ENCODE assay signal across 1 cellular context in the genomic region with DNA sequence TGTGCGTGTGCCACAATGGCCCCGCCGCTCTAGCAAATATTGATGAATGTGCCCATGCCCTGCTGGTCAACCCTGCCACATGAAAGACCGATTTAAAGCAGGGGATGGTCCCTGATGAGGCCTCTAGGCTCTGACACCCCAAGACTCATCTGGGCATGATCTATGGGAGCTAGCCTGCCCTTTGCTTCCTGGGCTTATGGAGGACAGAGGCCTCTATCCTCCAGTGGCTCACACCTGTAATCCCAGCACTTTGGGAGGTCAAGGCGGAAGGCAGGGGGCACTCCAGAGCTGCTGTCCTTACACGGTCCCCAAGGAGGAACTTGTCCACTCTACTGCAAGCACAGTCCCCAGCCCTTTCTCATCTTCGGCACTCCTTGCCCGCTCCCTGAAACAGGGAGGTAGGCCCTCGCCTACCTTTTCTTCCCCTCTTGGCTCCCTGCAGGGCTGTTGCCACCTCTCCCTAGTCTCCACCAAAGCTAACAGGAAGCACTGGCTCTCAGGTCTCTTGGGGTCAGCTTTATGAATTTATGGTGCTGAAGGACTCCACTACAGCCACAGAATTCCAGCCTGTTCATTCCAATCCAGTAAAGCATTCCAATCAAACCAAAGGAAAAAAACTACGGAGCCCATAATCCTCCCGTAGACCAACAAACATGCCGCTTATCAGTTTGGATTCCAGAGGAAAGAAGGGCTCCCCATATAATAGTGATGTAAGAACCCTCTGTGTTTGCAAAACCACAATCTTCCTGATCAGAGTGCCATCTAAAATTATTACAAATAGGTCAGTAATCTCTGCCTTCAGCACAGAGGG.
TF ChIP-seq lines count a peak whose summit lies in the region.

No MANE protein-coding gene starts in this region.

TF ChIP-seq in HepG2, 621 proteins besides CTCF, POLR2A, EP300 and RAD21 (continued from another document and continues in another):
- TF ChIP-seq ZSCAN25 (CRISPR knock-in tag; IDR thresholded peaks at IDR 0.05) (no peak; the same call in 1 of the 2 replicates), ZNF598 (CRISPR knock-in tag; IDR thresholded peaks at IDR 0.05; ENCODE audit: borderline replicate concordance) (no peak), CBX1 (IDR thresholded peaks at IDR 0.05; ENCODE audit: low read depth) (no peak), ZSCAN21 (CRISPR knock-in tag; IDR thresholded peaks at IDR 0.05; ENCODE audit: borderline replicate concordance) (peak; percentile 37; the same call in 1 of the 2 replicates), MEIS1 (CRISPR knock-in tag; IDR thresholded peaks at IDR 0.05; ENCODE audit: borderline replicate concordance) (no peak), MAFF (IDR thresholded peaks at IDR 0.05; ENCODE audit: low read depth, low read length) (no peak), TBL1XR1 (IDR thresholded peaks at IDR 0.05; ENCODE audit: borderline replicate concordance, low read length, partially characterized antibody) (no peak), AGO2 (optimal IDR thresholded peaks at IDR 0.05; ENCODE audit: low read depth, low read length) (no peak), ZNF460 (CRISPR knock-in tag; IDR thresholded peaks at IDR 0.05; ENCODE audit: borderline replicate concordance) (no peak), KLF13 (CRISPR knock-in tag; IDR thresholded peaks at IDR 0.05) (no peak), ZNF350 (CRISPR knock-in tag; IDR thresholded peaks at IDR 0.05; ENCODE audit: borderline replicate concordance, low read depth) (peak; percentile 87), CEBPG (CRISPR knock-in tag; IDR thresholded peaks at IDR 0.05) (peak; percentile 90), ZSCAN30 (CRISPR knock-in tag; IDR thresholded peaks at IDR 0.05) (no peak), ZNF709 (CRISPR knock-in tag; IDR thresholded peaks at IDR 0.05) (no peak), CBFB (CRISPR knock-in tag; IDR thresholded peaks at IDR 0.05) (no peak), FOXA1 (IDR thresholded peaks at IDR 0.05) (no peak), FOXA1 (CRISPR knock-in tag; IDR thresholded peaks at IDR 0.05) (0 out of 2 replicates have a peak, but pooled peaks have one; percentile 12), ATRX (CRISPR knock-in tag; IDR thresholded peaks at IDR 0.05; ENCODE audit: borderline replicate concordance) (no peak), ZNF3 (CRISPR knock-in tag; IDR thresholded peaks at IDR 0.05) (no peak), ZSCAN29 (CRISPR knock-in tag; conservative IDR thresholded peaks at IDR 0.05) (peak; percentile 68; the same call in 1 of the 2 replicates), HOXD1 (CRISPR knock-in tag; IDR thresholded peaks at IDR 0.05) (no peak)
- TF ChIP-seq, protein P1, sequence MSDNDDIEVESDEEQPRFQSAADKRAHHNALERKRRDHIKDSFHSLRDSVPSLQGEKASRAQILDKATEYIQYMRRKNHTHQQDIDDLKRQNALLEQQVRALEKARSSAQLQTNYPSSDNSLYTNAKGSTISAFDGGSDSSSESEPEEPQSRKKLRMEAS (IDR thresholded peaks at IDR 0.05) = peak; percentile 51; the same call in 1 of the 2 replicates
- TF ChIP-seq, protein P2, sequence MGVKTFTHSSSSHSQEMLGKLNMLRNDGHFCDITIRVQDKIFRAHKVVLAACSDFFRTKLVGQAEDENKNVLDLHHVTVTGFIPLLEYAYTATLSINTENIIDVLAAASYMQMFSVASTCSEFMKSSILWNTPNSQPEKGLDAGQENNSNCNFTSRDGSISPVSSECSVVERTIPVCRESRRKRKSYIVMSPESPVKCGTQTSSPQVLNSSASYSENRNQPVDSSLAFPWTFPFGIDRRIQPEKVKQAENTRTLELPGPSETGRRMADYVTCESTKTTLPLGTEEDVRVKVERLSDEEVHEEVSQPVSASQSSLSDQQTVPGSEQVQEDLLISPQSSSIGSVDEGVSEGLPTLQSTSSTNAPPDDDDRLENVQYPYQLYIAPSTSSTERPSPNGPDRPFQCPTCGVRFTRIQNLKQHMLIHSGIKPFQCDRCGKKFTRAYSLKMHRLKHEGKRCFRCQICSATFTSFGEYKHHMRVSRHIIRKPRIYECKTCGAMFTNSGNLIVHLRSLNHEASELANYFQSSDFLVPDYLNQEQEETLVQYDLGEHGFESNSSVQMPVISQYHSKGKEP (CRISPR knock-in tag; IDR thresholded peaks at IDR 0.05) = no peak
- TF ChIP-seq, protein P3, sequence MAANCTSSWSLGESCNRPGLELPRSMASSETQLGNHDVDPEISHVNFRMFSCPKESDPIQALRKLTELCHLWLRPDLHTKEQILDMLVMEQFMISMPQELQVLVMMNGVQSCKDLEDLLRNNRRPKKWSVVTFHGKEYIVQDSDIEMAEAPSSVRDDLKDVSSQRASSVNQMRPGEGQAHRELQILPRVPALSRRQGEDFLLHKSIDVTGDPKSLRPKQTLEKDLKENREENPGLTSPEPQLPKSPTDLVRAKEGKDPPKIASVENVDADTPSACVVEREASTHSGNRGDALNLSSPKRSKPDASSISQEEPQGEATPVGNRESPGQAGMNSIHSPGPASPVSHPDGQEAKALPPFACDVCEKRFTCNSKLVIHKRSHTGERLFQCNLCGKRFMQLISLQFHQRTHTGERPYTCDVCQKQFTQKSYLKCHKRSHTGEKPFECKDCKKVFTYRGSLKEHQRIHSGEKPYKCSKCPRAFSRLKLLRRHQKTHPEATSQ (CRISPR knock-in tag; IDR thresholded peaks at IDR 0.05; ENCODE audit: borderline replicate concordance) = no peak
- TF ChIP-seq, protein P4, sequence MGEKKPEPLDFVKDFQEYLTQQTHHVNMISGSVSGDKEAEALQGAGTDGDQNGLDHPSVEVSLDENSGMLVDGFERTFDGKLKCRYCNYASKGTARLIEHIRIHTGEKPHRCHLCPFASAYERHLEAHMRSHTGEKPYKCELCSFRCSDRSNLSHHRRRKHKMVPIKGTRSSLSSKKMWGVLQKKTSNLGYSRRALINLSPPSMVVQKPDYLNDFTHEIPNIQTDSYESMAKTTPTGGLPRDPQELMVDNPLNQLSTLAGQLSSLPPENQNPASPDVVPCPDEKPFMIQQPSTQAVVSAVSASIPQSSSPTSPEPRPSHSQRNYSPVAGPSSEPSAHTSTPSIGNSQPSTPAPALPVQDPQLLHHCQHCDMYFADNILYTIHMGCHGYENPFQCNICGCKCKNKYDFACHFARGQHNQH (CRISPR knock-in tag; IDR thresholded peaks at IDR 0.05) = no peak; the same call in 1 of the 2 replicates
- TF ChIP-seq, protein P5, sequence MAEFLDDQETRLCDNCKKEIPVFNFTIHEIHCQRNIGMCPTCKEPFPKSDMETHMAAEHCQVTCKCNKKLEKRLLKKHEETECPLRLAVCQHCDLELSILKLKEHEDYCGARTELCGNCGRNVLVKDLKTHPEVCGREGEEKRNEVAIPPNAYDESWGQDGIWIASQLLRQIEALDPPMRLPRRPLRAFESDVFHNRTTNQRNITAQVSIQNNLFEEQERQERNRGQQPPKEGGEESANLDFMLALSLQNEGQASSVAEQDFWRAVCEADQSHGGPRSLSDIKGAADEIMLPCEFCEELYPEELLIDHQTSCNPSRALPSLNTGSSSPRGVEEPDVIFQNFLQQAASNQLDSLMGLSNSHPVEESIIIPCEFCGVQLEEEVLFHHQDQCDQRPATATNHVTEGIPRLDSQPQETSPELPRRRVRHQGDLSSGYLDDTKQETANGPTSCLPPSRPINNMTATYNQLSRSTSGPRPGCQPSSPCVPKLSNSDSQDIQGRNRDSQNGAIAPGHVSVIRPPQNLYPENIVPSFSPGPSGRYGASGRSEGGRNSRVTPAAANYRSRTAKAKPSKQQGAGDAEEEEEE (CRISPR knock-in tag; IDR thresholded peaks at IDR 0.05; ENCODE audit: borderline replicate concordance) = 0 out of 2 replicates have a peak, but pooled peaks have one; percentile 65
- TF ChIP-seq, protein P6, sequence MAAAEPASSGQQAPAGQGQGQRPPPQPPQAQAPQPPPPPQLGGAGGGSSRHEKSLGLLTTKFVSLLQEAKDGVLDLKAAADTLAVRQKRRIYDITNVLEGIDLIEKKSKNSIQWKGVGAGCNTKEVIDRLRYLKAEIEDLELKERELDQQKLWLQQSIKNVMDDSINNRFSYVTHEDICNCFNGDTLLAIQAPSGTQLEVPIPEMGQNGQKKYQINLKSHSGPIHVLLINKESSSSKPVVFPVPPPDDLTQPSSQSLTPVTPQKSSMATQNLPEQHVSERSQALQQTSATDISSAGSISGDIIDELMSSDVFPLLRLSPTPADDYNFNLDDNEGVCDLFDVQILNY (CRISPR knock-in tag; conservative IDR thresholded peaks at IDR 0.05) = no peak
- TF ChIP-seq, protein P7, sequence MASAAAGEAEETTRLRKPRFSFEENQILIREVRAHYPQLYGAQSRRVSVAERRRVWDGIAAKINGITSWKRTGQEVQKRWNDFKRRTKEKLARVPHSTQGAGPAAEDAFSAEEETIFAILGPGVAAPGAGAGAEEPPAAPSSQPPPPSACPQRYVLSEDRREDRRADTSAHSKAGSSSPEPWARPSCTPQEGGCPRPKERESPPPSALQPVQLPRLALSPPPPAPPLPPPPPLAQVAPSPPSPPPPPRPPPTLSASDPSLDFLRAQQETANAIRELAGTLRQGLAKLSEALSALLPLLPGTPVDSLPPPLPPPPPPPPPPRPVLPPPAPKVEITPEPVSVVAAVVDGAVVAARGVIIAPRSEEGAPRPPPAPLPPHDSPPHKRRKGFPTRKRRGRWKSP (CRISPR knock-in tag; IDR thresholded peaks at IDR 0.05) = peak; percentile 59; the same call in 1 of the 2 replicates
- TF ChIP-seq, protein P8, sequence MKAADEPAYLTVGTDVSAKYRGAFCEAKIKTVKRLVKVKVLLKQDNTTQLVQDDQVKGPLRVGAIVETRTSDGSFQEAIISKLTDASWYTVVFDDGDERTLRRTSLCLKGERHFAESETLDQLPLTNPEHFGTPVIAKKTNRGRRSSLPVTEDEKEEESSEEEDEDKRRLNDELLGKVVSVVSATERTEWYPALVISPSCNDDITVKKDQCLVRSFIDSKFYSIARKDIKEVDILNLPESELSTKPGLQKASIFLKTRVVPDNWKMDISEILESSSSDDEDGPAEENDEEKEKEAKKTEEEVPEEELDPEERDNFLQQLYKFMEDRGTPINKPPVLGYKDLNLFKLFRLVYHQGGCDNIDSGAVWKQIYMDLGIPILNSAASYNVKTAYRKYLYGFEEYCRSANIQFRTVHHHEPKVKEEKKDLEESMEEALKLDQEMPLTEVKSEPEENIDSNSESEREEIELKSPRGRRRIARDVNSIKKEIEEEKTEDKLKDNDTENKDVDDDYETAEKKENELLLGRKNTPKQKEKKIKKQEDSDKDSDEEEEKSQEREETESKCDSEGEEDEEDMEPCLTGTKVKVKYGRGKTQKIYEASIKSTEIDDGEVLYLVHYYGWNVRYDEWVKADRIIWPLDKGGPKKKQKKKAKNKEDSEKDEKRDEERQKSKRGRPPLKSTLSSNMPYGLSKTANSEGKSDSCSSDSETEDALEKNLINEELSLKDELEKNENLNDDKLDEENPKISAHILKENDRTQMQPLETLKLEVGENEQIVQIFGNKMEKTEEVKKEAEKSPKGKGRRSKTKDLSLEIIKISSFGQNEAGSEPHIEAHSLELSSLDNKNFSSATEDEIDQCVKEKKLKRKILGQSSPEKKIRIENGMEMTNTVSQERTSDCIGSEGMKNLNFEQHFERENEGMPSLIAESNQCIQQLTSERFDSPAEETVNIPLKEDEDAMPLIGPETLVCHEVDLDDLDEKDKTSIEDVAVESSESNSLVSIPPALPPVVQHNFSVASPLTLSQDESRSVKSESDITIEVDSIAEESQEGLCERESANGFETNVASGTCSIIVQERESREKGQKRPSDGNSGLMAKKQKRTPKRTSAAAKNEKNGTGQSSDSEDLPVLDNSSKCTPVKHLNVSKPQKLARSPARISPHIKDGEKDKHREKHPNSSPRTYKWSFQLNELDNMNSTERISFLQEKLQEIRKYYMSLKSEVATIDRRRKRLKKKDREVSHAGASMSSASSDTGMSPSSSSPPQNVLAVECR (CRISPR knock-in tag; IDR thresholded peaks at IDR 0.05; ENCODE audit: borderline replicate concordance) = peak; percentile 55
- TF ChIP-seq, protein P9, sequence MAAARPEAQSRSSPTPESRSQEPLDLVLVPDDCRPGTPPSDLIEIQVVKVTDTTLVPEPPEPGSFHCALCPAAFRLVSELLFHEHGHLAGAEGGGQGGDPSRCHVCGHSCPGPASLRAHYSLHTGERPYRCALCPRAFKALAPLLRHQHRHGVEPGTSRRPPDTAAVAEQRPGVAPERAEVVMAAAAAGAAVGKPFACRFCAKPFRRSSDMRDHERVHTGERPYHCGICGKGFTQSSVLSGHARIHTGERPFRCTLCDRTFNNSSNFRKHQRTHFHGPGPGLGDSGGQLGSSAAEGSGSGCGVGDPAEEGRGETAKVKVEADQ (CRISPR knock-in tag; IDR thresholded peaks at IDR 0.05; ENCODE audit: borderline replicate concordance) = no peak; the same call in 1 of the 2 replicates
- TF ChIP-seq, protein P10, sequence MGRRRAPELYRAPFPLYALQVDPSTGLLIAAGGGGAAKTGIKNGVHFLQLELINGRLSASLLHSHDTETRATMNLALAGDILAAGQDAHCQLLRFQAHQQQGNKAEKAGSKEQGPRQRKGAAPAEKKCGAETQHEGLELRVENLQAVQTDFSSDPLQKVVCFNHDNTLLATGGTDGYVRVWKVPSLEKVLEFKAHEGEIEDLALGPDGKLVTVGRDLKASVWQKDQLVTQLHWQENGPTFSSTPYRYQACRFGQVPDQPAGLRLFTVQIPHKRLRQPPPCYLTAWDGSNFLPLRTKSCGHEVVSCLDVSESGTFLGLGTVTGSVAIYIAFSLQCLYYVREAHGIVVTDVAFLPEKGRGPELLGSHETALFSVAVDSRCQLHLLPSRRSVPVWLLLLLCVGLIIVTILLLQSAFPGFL (CRISPR knock-in tag; IDR thresholded peaks at IDR 0.05) = no peak
- TF ChIP-seq, protein P11, sequence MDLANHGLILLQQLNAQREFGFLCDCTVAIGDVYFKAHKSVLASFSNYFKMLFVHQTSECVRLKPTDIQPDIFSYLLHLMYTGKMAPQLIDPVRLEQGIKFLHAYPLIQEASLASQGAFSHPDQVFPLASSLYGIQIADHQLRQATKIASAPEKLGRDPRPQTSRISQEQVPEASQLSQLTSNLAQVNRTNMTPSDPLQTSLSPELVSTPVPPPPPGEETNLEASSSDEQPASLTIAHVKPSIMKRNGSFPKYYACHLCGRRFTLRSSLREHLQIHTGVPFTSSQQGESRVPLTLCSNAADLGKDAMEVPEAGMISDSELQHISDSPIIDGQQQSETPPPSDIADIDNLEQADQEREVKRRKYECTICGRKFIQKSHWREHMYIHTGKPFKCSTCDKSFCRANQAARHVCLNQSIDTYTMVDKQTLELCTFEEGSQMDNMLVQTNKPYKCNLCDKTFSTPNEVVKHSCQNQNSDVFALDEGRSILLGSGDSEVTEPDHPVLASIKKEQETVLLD (CRISPR knock-in tag; IDR thresholded peaks at IDR 0.05; ENCODE audit: low read depth) = no peak
- TF ChIP-seq, protein P12, sequence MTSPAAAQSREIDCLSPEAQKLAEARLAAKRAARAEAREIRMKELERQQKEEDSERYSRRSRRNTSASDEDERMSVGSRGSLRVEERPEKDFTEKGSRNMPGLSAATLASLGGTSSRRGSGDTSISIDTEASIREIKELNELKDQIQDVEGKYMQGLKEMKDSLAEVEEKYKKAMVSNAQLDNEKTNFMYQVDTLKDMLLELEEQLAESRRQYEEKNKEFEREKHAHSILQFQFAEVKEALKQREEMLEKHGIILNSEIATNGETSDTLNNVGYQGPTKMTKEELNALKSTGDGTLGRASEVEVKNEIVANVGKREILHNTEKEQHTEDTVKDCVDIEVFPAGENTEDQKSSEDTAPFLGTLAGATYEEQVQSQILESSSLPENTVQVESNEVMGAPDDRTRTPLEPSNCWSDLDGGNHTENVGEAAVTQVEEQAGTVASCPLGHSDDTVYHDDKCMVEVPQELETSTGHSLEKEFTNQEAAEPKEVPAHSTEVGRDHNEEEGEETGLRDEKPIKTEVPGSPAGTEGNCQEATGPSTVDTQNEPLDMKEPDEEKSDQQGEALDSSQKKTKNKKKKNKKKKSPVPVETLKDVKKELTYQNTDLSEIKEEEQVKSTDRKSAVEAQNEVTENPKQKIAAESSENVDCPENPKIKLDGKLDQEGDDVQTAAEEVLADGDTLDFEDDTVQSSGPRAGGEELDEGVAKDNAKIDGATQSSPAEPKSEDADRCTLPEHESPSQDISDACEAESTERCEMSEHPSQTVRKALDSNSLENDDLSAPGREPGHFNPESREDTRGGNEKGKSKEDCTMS (CRISPR knock-in tag; conservative IDR thresholded peaks at IDR 0.05) = no peak
